Comparison of ENCODE assay signal across 20 cellular contexts in genomic region chr19:45954132-45954531, GRCh38. TPM values are rescaled to one million over a fixed set of nuclear protein-coding genes. Genes with fewer than 3 reads are reported as not detected.
DNase-seq lines count a peak whose midpoint lies in the region; ATAC-seq and TF ChIP-seq lines count a peak whose summit lies in the region.
"Had no signal": no experiment of that assay in that cellular context is flagged by ENCODE, and none has a peak within 500 bp of the region (broad histone marks: within the 10 kb centered on the region; RNA-seq: fewer than 3 reads in every experiment).

No MANE protein-coding gene starts in this region.

- intact Hi-C loops in breast epithelium (cut with DNase I; ENCODE audit: low total_unique reads): no loop called here

- peak; percentile 62 for DNase-seq in NCI-H82 (lab: John Stamatoyannopoulos, UW)
- no peak for DNase-seq in NCI-H82 treated with DMSO at 0.1 percent for 48 hours (lab: John Stamatoyannopoulos, UW; ENCODE audit: unreplicated experiment)
- peak; percentile 31 for DNase-seq in NCI-H69 (lab: John Stamatoyannopoulos, UW)
- peak; percentile 90 for DNase-seq in ecto neural progenitor cell (ENCODE audit: low spot score)
- DNase-seq in retina: peak; percentile 91
- DNase-seq in stimulated activated effector memory CD8-positive, alpha-beta T cell treated with anti-CD3 and anti-CD28 coated beads, Interleukin-12 subunit alpha, Interleukin-12 subunit beta, amount 100 ng/mL, for 72 hours (ENCODE audit: low spot score in 2 of 2): no peak
- no peak for DNase-seq in breast epithelium (ENCODE audit: low spot score in 2 of 2)
- DNase-seq in activated CD4-positive, alpha-beta memory T cell treated with anti-CD3 and anti-CD28 coated beads, Interleukin-2, amount 10 ng/mL, durations not matched to agents 7 days and 5 days: no peak
- DNase-seq: ACHN; activated effector memory CD4-positive, alpha-beta T cell treated with anti-CD3 and anti-CD28 coated beads, Interleukin-2, amount 50 U/mL, for 16 hours; amniotic stem cell; erythroblast; GM23248; NCI-H187 treated with DMSO at 0.1 percent for 48 hours; NK-92 treated with Interleukin-12 subunit alpha and Interleukin-12 subunit beta, amount 100 ng/mL, for 24 hours; T-helper 17 cell had no signal

- peaks cover 16% of the 10 kb centered on the region for H3K4me1 Mint-ChIP-seq in stimulated activated effector memory CD8-positive, alpha-beta T cell treated with anti-CD3 and anti-CD28 coated beads, Interleukin-12 subunit alpha, Interleukin-12 subunit beta, amount 100 ng/mL, for 72 hours
- H3K4me1 Mint-ChIP-seq in activated CD4-positive, alpha-beta memory T cell treated with anti-CD3 and anti-CD28 coated beads, Interleukin-2, amount 10 ng/mL, durations not matched to agents 7 days and 5 days: peaks cover 33% of the 10 kb centered on the region

- peak overlapping the region in 1 of 2 donors; percentile 25 for H3K27ac ChIP-seq in breast epithelium
- H3K27ac ChIP-seq: GM23248 had no signal

- H3K27ac Mint-ChIP-seq in stimulated activated effector memory CD8-positive, alpha-beta T cell treated with anti-CD3 and anti-CD28 coated beads, Interleukin-12 subunit alpha, Interleukin-12 subunit beta, amount 100 ng/mL, for 72 hours: no peak overlapping the region
- no peak overlapping the region for H3K27ac Mint-ChIP-seq in activated CD4-positive, alpha-beta memory T cell treated with anti-CD3 and anti-CD28 coated beads, Interleukin-2, amount 10 ng/mL, durations not matched to agents 7 days and 5 days
- H3K27ac Mint-ChIP-seq: memory B cell; natural killer cell treated with Interleukin-12 subunit alpha and Interleukin-12 subunit beta and Interleukin-15 and Interleukin-18, amount 100 ng/mL, for 72 hours; stimulated activated naive CD8-positive, alpha-beta T cell treated with anti-CD3 and anti-CD28 coated beads, Interleukin-15, Interleukin-2, amounts not matched to agents 100 ng/mL and 50 ng/mL, for 24 hours; T-helper 17 cell had no signal

- POLR2A ChIA-PET in activated CD4-positive, alpha-beta memory T cell treated with anti-CD3 and anti-CD28 coated beads, Interleukin-2, amount 10 ng/mL, durations not matched to agents 7 days and 5 days (lab: Charles Lee): interaction anchor here (1.0 to 1.4 kb wide), 2 partner anchors 14 to 40 kb away, joined by 3 read pairs; no protein-coding TSS in a partner anchor

- H3K27me3 Mint-ChIP-seq in activated CD4-positive, alpha-beta memory T cell treated with anti-CD3 and anti-CD28 coated beads, Interleukin-2, amount 10 ng/mL, durations not matched to agents 7 days and 5 days: peaks cover 26% of the 10 kb centered on the region

- no peak for TF ChIP-seq CTCF in breast epithelium (IDR thresholded peaks at IDR 0.05)

- H3K4me1 ChIP-seq in breast epithelium: no peaks in the 10 kb centered on the region

- no peak for ATAC-seq in stimulated activated effector memory CD8-positive, alpha-beta T cell treated with anti-CD3 and anti-CD28 coated beads, Interleukin-12 subunit alpha, Interleukin-12 subunit beta, amount 100 ng/mL, for 72 hours
- ATAC-seq: T-helper 17 cell had no signal

- peaks cover 3% of the 10 kb centered on the region for H3K9me3 Mint-ChIP-seq in stimulated activated effector memory CD8-positive, alpha-beta T cell treated with anti-CD3 and anti-CD28 coated beads, Interleukin-12 subunit alpha, Interleukin-12 subunit beta, amount 100 ng/mL, for 72 hours
- no peaks in the 10 kb centered on the region for H3K9me3 Mint-ChIP-seq in activated CD4-positive, alpha-beta memory T cell treated with anti-CD3 and anti-CD28 coated beads, Interleukin-2, amount 10 ng/mL, durations not matched to agents 7 days and 5 days

- peaks cover 0 to 5% of the 10 kb centered on the region in 2 donors for H3K9me3 ChIP-seq in breast epithelium

- H3K27me3 ChIP-seq in breast epithelium: peaks cover 0 to 29% of the 10 kb centered on the region in 2 donors

- no peak overlapping the region for H3K4me3 ChIP-seq in breast epithelium
- H3K4me3 ChIP-seq: GM23248 had no signal

- H3K36me3 ChIP-seq in breast epithelium: no peaks in the 10 kb centered on the region

- TF ChIP-seq POLR2A in breast epithelium (IDR thresholded peaks at IDR 0.05): no peak

- no peak overlapping the region for H3K4me3 Mint-ChIP-seq in stimulated activated effector memory CD8-positive, alpha-beta T cell treated with anti-CD3 and anti-CD28 coated beads, Interleukin-12 subunit alpha, Interleukin-12 subunit beta, amount 100 ng/mL, for 72 hours
- H3K4me3 Mint-ChIP-seq in activated CD4-positive, alpha-beta memory T cell treated with anti-CD3 and anti-CD28 coated beads, Interleukin-2, amount 10 ng/mL, durations not matched to agents 7 days and 5 days: no peak overlapping the region
- H3K4me3 Mint-ChIP-seq: memory B cell; natural killer cell treated with Interleukin-12 subunit alpha and Interleukin-12 subunit beta and Interleukin-15 and Interleukin-18, amount 100 ng/mL, for 72 hours; stimulated activated naive CD8-positive, alpha-beta T cell treated with anti-CD3 and anti-CD28 coated beads, Interleukin-15, Interleukin-2, amounts not matched to agents 100 ng/mL and 50 ng/mL, for 24 hours; T-helper 17 cell had no signal

- H3K36me3 Mint-ChIP-seq in stimulated activated effector memory CD8-positive, alpha-beta T cell treated with anti-CD3 and anti-CD28 coated beads, Interleukin-12 subunit alpha, Interleukin-12 subunit beta, amount 100 ng/mL, for 72 hours: no peaks in the 10 kb centered on the region
- H3K36me3 Mint-ChIP-seq in activated CD4-positive, alpha-beta memory T cell treated with anti-CD3 and anti-CD28 coated beads, Interleukin-2, amount 10 ng/mL, durations not matched to agents 7 days and 5 days (ENCODE audit: low read depth): no peaks in the 10 kb centered on the region
- H3K36me3 Mint-ChIP-seq: memory B cell; natural killer cell treated with Interleukin-12 subunit alpha and Interleukin-12 subunit beta and Interleukin-15 and Interleukin-18, amount 100 ng/mL, for 72 hours had no signal

- CTCF ChIA-PET in activated CD4-positive, alpha-beta memory T cell treated with anti-CD3 and anti-CD28 coated beads, Interleukin-2, amount 10 ng/mL, durations not matched to agents 7 days and 5 days (lab: Charles Lee): interaction anchor here (0.7 to 0.9 kb wide), 2 partner anchors 10 to 63 kb away, joined by 3 read pairs; no protein-coding TSS in a partner anchor

RNA-seq across cellular contexts. Expression of gene NOVA2, which starts 19.5 kb away (rescaled TPM):
- 1 to 10 TPM in 2 of 3 donors, under 1 TPM in 1; 0.59 to 3.6 (median 1.1) TPM for total RNA-seq in breast epithelium
- under 1 TPM; 0.15 to 0.30 TPM for total RNA-seq in activated CD4-positive, alpha-beta memory T cell treated with anti-CD3 and anti-CD28 coated beads, Interleukin-2, amount 10 ng/mL, durations not matched to agents 7 days and 5 days
- total RNA-seq: GM23248; LHCN-M2; natural killer cell treated with Interleukin-12 subunit alpha and Interleukin-12 subunit beta and Interleukin-15 and Interleukin-18, amount 100 ng/mL, for 72 hours; T-helper 17 cell had no signal

RNA-seq across cellular contexts. Expression of gene NANOS2, which starts 39.6 kb away (rescaled TPM):
- total RNA-seq in breast epithelium: not detected
- total RNA-seq in activated CD4-positive, alpha-beta memory T cell treated with anti-CD3 and anti-CD28 coated beads, Interleukin-2, amount 10 ng/mL, durations not matched to agents 7 days and 5 days: not detected
- total RNA-seq: GM23248; LHCN-M2; natural killer cell treated with Interleukin-12 subunit alpha and Interleukin-12 subunit beta and Interleukin-15 and Interleukin-18, amount 100 ng/mL, for 72 hours; T-helper 17 cell had no signal

RNA-seq across cellular contexts. Expression of gene CCDC61, which starts 41.1 kb away (rescaled TPM):
- total RNA-seq in breast epithelium: 1 to 10 TPM; 7.0 to 8.8 (median 8.3) TPM
- 10 to 100 TPM; 24.3 to 24.7 TPM for total RNA-seq in activated CD4-positive, alpha-beta memory T cell treated with anti-CD3 and anti-CD28 coated beads, Interleukin-2, amount 10 ng/mL, durations not matched to agents 7 days and 5 days

RNA-seq across cellular contexts. Expression of gene MYPOP, which starts 51.7 kb away (rescaled TPM):
- total RNA-seq in breast epithelium: 1 to 10 TPM; 2.0 to 5.9 (median 2.4) TPM
- 10 to 100 TPM; 12.5 to 12.9 TPM for total RNA-seq in activated CD4-positive, alpha-beta memory T cell treated with anti-CD3 and anti-CD28 coated beads, Interleukin-2, amount 10 ng/mL, durations not matched to agents 7 days and 5 days

Comparison
In these comparisons a context has a peak if more than half of its experiments do, and no peak if none do; other contexts are left out.
1. DNase-seq: peak in NCI-H82 (single experiment), NCI-H69 (single experiment), ecto neural progenitor cell (single experiment) and retina (single experiment); none in NCI-H82 treated with DMSO at 0.1 percent for 48 hours (single experiment), stimulated activated effector memory CD8-positive, alpha-beta T cell treated with anti-CD3 and anti-CD28 coated beads, Interleukin-12 subunit alpha, Interleukin-12 subunit beta, amount 100 ng/mL, for 72 hours (0 of 2), breast epithelium (0 of 2) and activated CD4-positive, alpha-beta memory T cell treated with anti-CD3 and anti-CD28 coated beads, Interleukin-2, amount 10 ng/mL, durations not matched to agents 7 days and 5 days (single experiment).